Comparison of ENCODE assay signal across 27 cellular contexts in the genomic region with DNA sequence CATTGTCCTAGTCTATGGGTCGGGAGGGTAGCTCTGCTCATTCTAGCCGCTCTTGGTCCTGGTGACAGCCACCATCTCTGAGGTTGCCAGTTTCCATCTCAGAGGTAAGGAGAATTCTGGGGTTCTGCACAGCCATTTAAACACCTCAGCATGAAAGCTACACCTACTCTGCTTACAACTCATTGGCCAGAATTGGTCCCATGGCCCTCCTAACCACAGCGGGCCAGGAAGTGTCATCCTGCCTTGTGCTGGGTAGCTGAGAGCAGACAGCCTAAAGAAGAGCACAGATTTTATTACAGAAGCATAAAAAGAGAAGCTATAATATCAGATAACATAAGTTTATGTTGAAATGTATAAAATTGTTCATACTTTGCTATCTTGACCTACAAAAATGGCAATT.
"Had no signal": no experiment of that assay in that cellular context is flagged by ENCODE, and none has a peak within 500 bp of the region (broad histone marks: within the 10 kb centered on the region; RNA-seq: fewer than 3 reads in every experiment).

No MANE protein-coding gene starts in this region.

- H3K4me3 ChIP-seq: neural progenitor cell, ovary, psoas muscle, right lobe of liver, sigmoid colon, stomach, thoracic aorta, thyroid gland, tibial nerve, upper lobe of left lung, vagina had no signal

- H2AFZ ChIP-seq: neural progenitor cell, parathyroid adenoma had no signal

- DNase-seq: occipital lobe; ovary; posterior cingulate gyrus; psoas muscle; right cardiac atrium; right lobe of liver; sigmoid colon; small intestine; stimulated activated CD4-positive, alpha-beta T cell treated with anti-CD3 and anti-CD28 coated beads, Interleukin-15, amount 100 ng/mL, for 24 hours; stimulated activated CD4-positive, alpha-beta T cell treated with anti-CD3 and anti-CD28 coated beads, Interleukin-2, amount 100 ng/mL, for 24 hours; stimulated activated CD4-positive, alpha-beta T cell treated with anti-CD3 and anti-CD28 coated beads, Interleukin-2, amount 100 ng/mL, for 48 hours; stimulated activated CD4-positive, alpha-beta T cell treated with anti-CD3 and anti-CD28 coated beads, Interleukin-4, amount 100 ng/mL, for 24 hours; stimulated activated naive B cell treated with anti-CD40 and anti-IgM and Interleukin-4, amounts not matched to agents 10 μg/mL and 1 μg/mL and 100 μg/mL, for 72 hours; stimulated activated naive CD4-positive, alpha-beta T cell treated with Interleukin-2 at 50 U/mL for 16 hours; stomach; thyroid gland; trophoblast cell; upper lobe of left lung had no signal

- H3K36me3 ChIP-seq: neural progenitor cell, ovary, right lobe of liver, sigmoid colon, stomach, thoracic aorta, thyroid gland, tibial nerve, upper lobe of left lung, vagina had no signal

- H3K4me1 ChIP-seq: neural progenitor cell, parathyroid adenoma, psoas muscle, right lobe of liver, thyroid gland, vagina had no signal

- H3K27ac Mint-ChIP-seq: nephron; neural progenitor cell; progenitor cell of endocrine pancreas; stimulated activated effector memory CD8-positive, alpha-beta T cell treated with anti-CD3 and anti-CD28 coated beads, Interleukin-12 subunit alpha, Interleukin-12 subunit beta, amount 100 ng/mL, for 72 hours; stimulated activated naive B cell treated with anti-CD40 and anti-IgM and Interleukin-4, amounts not matched to agents 10 μg/mL and 1 μg/mL and 100 μg/mL, for 72 hours; stimulated activated naive CD8-positive, alpha-beta T cell treated with anti-CD3 and anti-CD28 coated beads, Interleukin-15, Interleukin-2, amounts not matched to agents 100 ng/mL and 50 ng/mL, for 24 hours had no signal

- H3K36me3 Mint-ChIP-seq: neural progenitor cell; stimulated activated effector memory CD8-positive, alpha-beta T cell treated with anti-CD3 and anti-CD28 coated beads, Interleukin-12 subunit alpha, Interleukin-12 subunit beta, amount 100 ng/mL, for 72 hours; stimulated activated naive B cell treated with anti-CD40 and anti-IgM and Interleukin-4, amounts not matched to agents 10 μg/mL and 1 μg/mL and 100 μg/mL, for 72 hours had no signal

- H3K9me3 Mint-ChIP-seq: stimulated activated effector memory CD8-positive, alpha-beta T cell treated with anti-CD3 and anti-CD28 coated beads, Interleukin-12 subunit alpha, Interleukin-12 subunit beta, amount 100 ng/mL, for 72 hours; stimulated activated naive B cell treated with anti-CD40 and anti-IgM and Interleukin-4, amounts not matched to agents 10 μg/mL and 1 μg/mL and 100 μg/mL, for 72 hours; stimulated activated naive CD8-positive, alpha-beta T cell treated with anti-CD3 and anti-CD28 coated beads, Interleukin-15, Interleukin-2, amounts not matched to agents 100 ng/mL and 50 ng/mL, for 24 hours had no signal

- H3K4me2 ChIP-seq: neural progenitor cell had no signal

- H3K4me1 Mint-ChIP-seq: nephron; neural progenitor cell; stimulated activated effector memory CD8-positive, alpha-beta T cell treated with anti-CD3 and anti-CD28 coated beads, Interleukin-12 subunit alpha, Interleukin-12 subunit beta, amount 100 ng/mL, for 72 hours; stimulated activated naive B cell treated with anti-CD40 and anti-IgM and Interleukin-4, amounts not matched to agents 10 μg/mL and 1 μg/mL and 100 μg/mL, for 72 hours had no signal

- H3K9ac ChIP-seq: neural progenitor cell, parathyroid adenoma had no signal

- H3K27me3 Mint-ChIP-seq: progenitor cell of endocrine pancreas had no signal

- FAIRE-seq: small intestine had no signal

- H3K9me3 ChIP-seq: ovary, psoas muscle, right lobe of liver, sigmoid colon, stomach, thoracic aorta, thyroid gland, tibial nerve, upper lobe of left lung, vagina had no signal

- H3K79me2 ChIP-seq: parathyroid adenoma had no signal

- H3K27me3 ChIP-seq: neural progenitor cell, right lobe of liver, sigmoid colon, stomach, thyroid gland, tibial nerve, upper lobe of left lung, vagina had no signal

- H3K4me3 Mint-ChIP-seq: nephron; neural progenitor cell; stimulated activated effector memory CD8-positive, alpha-beta T cell treated with anti-CD3 and anti-CD28 coated beads, Interleukin-12 subunit alpha, Interleukin-12 subunit beta, amount 100 ng/mL, for 72 hours; stimulated activated naive B cell treated with anti-CD40 and anti-IgM and Interleukin-4, amounts not matched to agents 10 μg/mL and 1 μg/mL and 100 μg/mL, for 72 hours; stimulated activated naive CD8-positive, alpha-beta T cell treated with anti-CD3 and anti-CD28 coated beads, Interleukin-15, Interleukin-2, amounts not matched to agents 100 ng/mL and 50 ng/mL, for 24 hours had no signal

- H3K27ac ChIP-seq: neural progenitor cell, ovary, parathyroid adenoma, psoas muscle, right lobe of liver, sigmoid colon, stomach, thoracic aorta, thyroid gland, tibial nerve, upper lobe of left lung, vagina had no signal

- ATAC-seq: psoas muscle; right cardiac atrium; right lobe of liver; stimulated activated effector memory CD8-positive, alpha-beta T cell treated with anti-CD3 and anti-CD28 coated beads, Interleukin-12 subunit alpha, Interleukin-12 subunit beta, amount 100 ng/mL, for 72 hours; stimulated activated naive B cell treated with anti-CD40 and anti-IgM and Interleukin-4, amounts not matched to agents 10 μg/mL and 1 μg/mL and 100 μg/mL, for 72 hours had no signal
